Comparison of ENCODE assay signal across 24 cellular contexts in the genomic region with DNA sequence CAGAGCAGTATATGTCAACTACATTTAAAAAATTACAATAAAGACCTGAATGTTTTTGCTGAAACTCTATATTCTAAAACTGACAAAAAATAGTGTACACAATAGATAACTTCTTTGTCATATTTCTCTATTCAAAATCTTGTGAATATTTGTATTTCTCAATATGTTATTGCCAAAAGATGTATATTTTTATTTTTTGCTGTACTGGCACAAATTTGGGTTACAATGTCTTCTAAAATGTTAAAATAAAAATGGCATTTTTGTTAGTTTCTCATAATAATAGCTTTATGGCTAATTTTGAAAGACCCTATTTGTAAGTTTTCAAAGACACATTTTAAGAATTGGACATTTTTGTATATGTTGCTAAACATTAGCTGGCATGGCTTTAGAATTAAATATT. TPM values are rescaled to one million over a fixed set of nuclear protein-coding genes. Genes with fewer than 3 reads are reported as not detected.
"Had no signal": no experiment of that assay in that cellular context is flagged by ENCODE, and none has a peak within 500 bp of the region (broad histone marks: within the 10 kb centered on the region; RNA-seq: fewer than 3 reads in every experiment).

No MANE protein-coding gene starts in this region.

- DNase-seq: Kasumi-1, MM.1S, NCI-H1092 treated with DMSO at 0.1 percent for 48 hours, NCI-H1436, NCI-H187, NCI-H2029, NCI-H2081 treated with DMSO at 0.1 percent for 48 hours, NCI-H2171, NCI-H226, NCI-H446, NCI-H510A, NCI-H524 treated with DMSO at 0.1 percent for 48 hours, NCI-H69, NCI-H774, PC-3, SHP77, SK-N-SH, SW 1271 had no signal

- H3K9me3 ChIP-seq: SK-N-SH had no signal

- H3K27ac ChIP-seq: HL-60, KMS-11, RWPE1 had no signal

- ATAC-seq: Panc1, PC-3 had no signal

- H3K4me2 ChIP-seq: KMS-11, SK-N-SH had no signal

- FAIRE-seq: HTR-8/SVneo had no signal

RNA-seq across cellular contexts. Expression of a gene that starts 0.6 kb away (rescaled TPM):
- total RNA-seq: SK-MEL-5 had no signal
